ENCODE assay signal across 8 cellular contexts in the genomic region with DNA sequence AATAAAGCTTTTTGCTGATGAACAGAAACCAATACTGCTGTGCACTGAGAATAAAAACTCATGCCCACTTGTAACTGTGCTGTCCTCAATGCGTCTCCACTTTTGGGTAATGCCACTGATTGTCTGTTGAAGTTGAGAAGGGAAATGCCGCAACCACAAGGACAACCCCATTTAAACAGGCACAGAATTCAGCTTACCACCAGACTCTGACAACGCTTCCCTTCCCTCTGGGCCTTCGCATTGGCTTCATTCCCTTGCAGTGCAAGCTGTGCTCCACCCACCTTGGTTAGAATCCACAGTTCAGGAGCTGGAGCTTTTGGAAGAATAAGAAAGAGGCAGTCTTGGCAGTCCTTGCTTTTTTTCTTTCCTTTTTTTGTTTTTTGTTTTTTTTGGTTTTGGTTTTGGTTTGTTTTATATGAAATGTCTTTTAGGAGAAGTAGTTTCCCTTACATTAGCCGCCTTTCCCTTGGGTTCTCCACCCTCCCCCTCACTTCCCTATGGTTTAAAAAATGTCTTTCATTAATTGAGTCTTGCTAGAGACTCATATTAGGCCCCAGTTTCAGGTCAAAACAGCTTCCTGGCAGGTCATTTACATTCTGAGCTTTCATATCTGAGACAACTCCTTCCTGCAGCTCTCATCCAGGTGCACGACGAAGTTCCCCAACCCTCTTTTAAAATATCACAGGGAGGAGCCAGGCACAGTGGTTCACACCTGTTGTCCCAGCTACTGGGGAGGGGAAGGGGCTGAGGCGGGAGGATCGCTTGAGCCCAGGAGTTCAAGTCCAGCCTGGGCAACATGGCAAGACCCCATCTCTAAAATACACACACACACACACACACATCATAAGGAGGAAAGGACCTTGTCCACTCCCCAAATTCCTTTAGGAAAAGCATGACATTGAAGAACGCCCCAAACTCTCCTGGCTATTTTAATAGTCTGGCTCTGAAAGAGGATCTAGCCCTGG. TPM values are rescaled to one million over a fixed set of nuclear protein-coding genes. Genes with fewer than 3 reads are reported as not detected.
DNase-seq lines count a peak whose midpoint lies in the region; ATAC-seq and TF ChIP-seq lines count a peak whose summit lies in the region.

No MANE protein-coding gene starts in this region.

- ATAC-seq in HG02981 (IDR thresholded peaks at IDR 0.05; ENCODE audit: unreplicated experiment) (no peak), HG02970 (IDR thresholded peaks at IDR 0.05; ENCODE audit: low FRiP score, unreplicated experiment) (no peak)

- H3K9me3 ChIP-seq in OCI-LY1 (ENCODE audit: low read length) (no peaks in the 10 kb centered on the region), neuronal stem cell (replicated peaks in 1 of 2; ENCODE audit: control insufficient read depth in 2 of 2, insufficient read depth in 1 of 2, low read depth in 1 of 2, low read length in 2 of 2) (no peaks in the 10 kb centered on the region)

- no peaks in the 10 kb centered on the region for H3K79me1 ChIP-seq in neuronal stem cell (ENCODE audit: low read depth, low read length)

- DNase-seq in GM13976 (ENCODE audit: low spot score) = peak; percentile 40
- peak; percentile 44 to 58 for DNase-seq in cerebellar nuclear complex (lab: John Stamatoyannopoulos, UW)
- DNase-seq in midbrain (lab: John Stamatoyannopoulos, UW) = peak; percentile 55
- DNase-seq in neuronal stem cell (ENCODE audit: low spot score) = no peak
- no peak for DNase-seq in DMS53 treated with DMSO at 0.1 percent for 48 hours (lab: John Stamatoyannopoulos, UW; ENCODE audit: unreplicated experiment)

- no peak overlapping the region for H3K23ac ChIP-seq in neuronal stem cell (ENCODE audit: low read depth, low read length, poor library complexity)

- H3K4me3 ChIP-seq in OCI-LY1 (ENCODE audit: low read depth, low read length, poor library complexity, severe bottlenecking) (no peak overlapping the region), neuronal stem cell (ENCODE audit: low read length in 2 of 2) (no peak overlapping the region)

- in situ Hi-C loops in GM13976 (cut with MboI; ENCODE audit: low sequenced_read_pairs, unreplicated experiment) = no loop called here

- no peak overlapping the region for H2BK15ac ChIP-seq in neuronal stem cell (ENCODE audit: low read length)

- WGBS in neuronal stem cell (ENCODE audit: extremely low coverage in 2 of 2, insufficient read length in 2 of 2, insufficient replicate concordance in 1 of 2), 2 donors = no CpG with 5 or more reads among the region's 10 CpGs

- no peak overlapping the region for H2BK5ac ChIP-seq in neuronal stem cell (ENCODE audit: low read length)

- H2AFZ ChIP-seq in OCI-LY1 (ENCODE audit: low read length) (no peak overlapping the region), neuronal stem cell (ENCODE audit: low read length) (no peak overlapping the region)

- no peaks in the 10 kb centered on the region for H3F3A ChIP-seq in OCI-LY1 (ENCODE audit: insufficient read depth, low read length)

- no peak overlapping the region for H4K91ac ChIP-seq in neuronal stem cell (ENCODE audit: low read depth, low read length, poor library complexity)

- no peak overlapping the region for H3K4ac ChIP-seq in neuronal stem cell (ENCODE audit: low read length)

- H3K27me3 ChIP-seq in OCI-LY1 (ENCODE audit: insufficient read depth, low read length) (no peaks in the 10 kb centered on the region), neuronal stem cell (ENCODE audit: control insufficient read depth in 3 of 3, insufficient read depth in 3 of 3, low read depth in 1 of 3, low read length in 3 of 3) (no peaks in the 10 kb centered on the region)

- H3K4me2 ChIP-seq in OCI-LY1 (ENCODE audit: low read length) = peak overlapping the region; percentile 28
- no peak overlapping the region for H3K4me2 ChIP-seq in neuronal stem cell (ENCODE audit: insufficient read depth, low read length, poor library complexity, severe bottlenecking)

- H3K18ac ChIP-seq in neuronal stem cell (ENCODE audit: low read length) = no peak overlapping the region

- H3K9ac ChIP-seq in OCI-LY1 (ENCODE audit: low read length) (no peak overlapping the region), neuronal stem cell (ENCODE audit: low read depth, low read length, poor library complexity) (no peak overlapping the region)

- no peaks in the 10 kb centered on the region for H3K9me2 ChIP-seq in OCI-LY1 (ENCODE audit: low read depth, low read length)

- TF ChIP-seq CTCF in GM13976 (IDR thresholded peaks at IDR 0.05; ENCODE audit: borderline replicate concordance, control extremely low read depth, extremely low read depth, insufficient read depth, missing control alignments) (no peak), OCI-LY1 (IDR thresholded peaks at IDR 0.05; ENCODE audit: low read length) (no peak)

- H2AK5ac ChIP-seq in neuronal stem cell (ENCODE audit: low read depth, low read length) = no peak overlapping the region

- no peak overlapping the region for H2BK120ac ChIP-seq in neuronal stem cell (ENCODE audit: low read depth, low read length)

- H3K4me1 ChIP-seq in OCI-LY1 (ENCODE audit: insufficient read depth, low read length, severe bottlenecking) = peaks cover 13% of the 10 kb centered on the region
- peaks cover 0 to 4% of the 10 kb centered on the region in 2 donors for H3K4me1 ChIP-seq in neuronal stem cell (ENCODE audit: control insufficient read depth in 2 of 2, insufficient read depth in 1 of 2, low read depth in 1 of 2, low read length in 2 of 2)

- no peak overlapping the region for H3K14ac ChIP-seq in neuronal stem cell (ENCODE audit: low read length)

- no peak overlapping the region for H2BK12ac ChIP-seq in neuronal stem cell (ENCODE audit: low read length)

- no peaks in the 10 kb centered on the region for H4K20me1 ChIP-seq in OCI-LY1 (ENCODE audit: insufficient read depth, low read length)

- no peaks in the 10 kb centered on the region for H3K79me2 ChIP-seq in OCI-LY1 (ENCODE audit: insufficient read depth, low read length)

- peak overlapping the region; percentile 38 for H3K27ac ChIP-seq in OCI-LY1 (ENCODE audit: low read depth, low read length, poor library complexity, severe bottlenecking)
- no peak overlapping the region for H3K27ac ChIP-seq in neuronal stem cell (replicated peaks; ENCODE audit: low read length)

- H3K36me3 ChIP-seq in OCI-LY1 (ENCODE audit: insufficient read depth, low read length) = no peaks in the 10 kb centered on the region
- peaks cover 0 to 4% of the 10 kb centered on the region in 2 donors for H3K36me3 ChIP-seq in neuronal stem cell (replicated peaks in 1 of 2; ENCODE audit: control insufficient read depth in 2 of 2, insufficient read depth in 2 of 2, low read length in 2 of 2)

- H4K8ac ChIP-seq in neuronal stem cell (ENCODE audit: low read depth, low read length) = no peak overlapping the region

RNA-seq across cellular contexts. Expression of a gene that starts 20.7 kb away (rescaled TPM):
- polyA plus RNA-seq in neuronal stem cell (2013, experiment 1 of 2) = not detected
- not detected for polyA plus RNA-seq in neuronal stem cell (2013, experiment 2 of 2)

RNA-seq across cellular contexts. Expression of a gene that starts 51.1 kb away (rescaled TPM):
- 10.9 TPM for polyA plus RNA-seq in neuronal stem cell (2013, experiment 1 of 2)
- 10.4 TPM for polyA plus RNA-seq in neuronal stem cell (2013, experiment 2 of 2)

RNA-seq across cellular contexts. Expression of a gene that starts 51.1 kb away (rescaled TPM):
- 70.6 TPM for polyA plus RNA-seq in neuronal stem cell (2013, experiment 1 of 2)
- 72.8 TPM for polyA plus RNA-seq in neuronal stem cell (2013, experiment 2 of 2)

Comparison
In these comparisons a context has a peak if more than half of its experiments do, and no peak if none do; other contexts are left out.
1. DNase-seq: peak in GM13976 (single experiment), cerebellar nuclear complex (2 of 2) and midbrain (single experiment); none in neuronal stem cell (single experiment) and DMS53 treated with DMSO at 0.1 percent for 48 hours (single experiment).